In genomic region chr15:31871159-31871886, GRCh38 we compare ENCODE assay signal across 8 cellular contexts. TPM values are rescaled to one million over a fixed set of nuclear protein-coding genes. Genes with fewer than 3 reads are reported as not detected.
DNase-seq lines count a peak whose midpoint lies in the region; ATAC-seq and TF ChIP-seq lines count a peak whose summit lies in the region.

No MANE protein-coding gene starts in this region.

- H3K9me3 ChIP-seq in MM.1S (replicated peaks; ENCODE audit: insufficient read depth, low read length) (no peaks in the 10 kb centered on the region), mucosa of descending colon (no peaks in the 10 kb centered on the region)

- H4K20me1 ChIP-seq in MM.1S (ENCODE audit: insufficient read depth, low read length): no peaks in the 10 kb centered on the region; the same call in 1 of the 2 replicates

- TF ChIP-seq CTCF in MM.1S (IDR thresholded peaks at IDR 0.05; ENCODE audit: low read length): no peak
- TF ChIP-seq CTCF in mucosa of descending colon (IDR thresholded peaks at IDR 0.05): no peak

- no peaks in the 10 kb centered on the region for H3F3A ChIP-seq in MM.1S (ENCODE audit: insufficient read depth, low read length)

- no peaks in the 10 kb centered on the region for H3K79me2 ChIP-seq in MM.1S (ENCODE audit: low read length)

- H3K9ac ChIP-seq in MM.1S (ENCODE audit: low read length): peak overlapping the region; percentile 49; the same call in 1 of the 2 replicates

- intact Hi-C loops in mucosa of descending colon (cut with DNase I, micrococcal nuclease): no loop called here

- peaks cover 19% of the 10 kb centered on the region for H3K27me3 Mint-ChIP-seq in central memory CD8-positive, alpha-beta T cell

- H3K27me3 ChIP-seq in MM.1S (replicated peaks; ENCODE audit: insufficient read depth, low read length): no peaks in the 10 kb centered on the region; the same call in 1 of the 2 replicates

- no peaks in the 10 kb centered on the region for H3K36me3 ChIP-seq in MM.1S (replicated peaks; ENCODE audit: insufficient read depth, low read length)
- H3K36me3 ChIP-seq in mucosa of descending colon (ENCODE audit: low read depth): no peaks in the 10 kb centered on the region

- H3K9me2 ChIP-seq in MM.1S (replicated peaks; ENCODE audit: insufficient read depth, low read length): no peaks in the 10 kb centered on the region

- peaks cover 13% of the 10 kb centered on the region for H3K4me1 Mint-ChIP-seq in central memory CD8-positive, alpha-beta T cell

- in situ Hi-C loops in G401 (cut with HindIII; ENCODE audit: low sequenced_read_pairs): no loop called here

- peak overlapping the region; percentile 83 for H3K4me2 ChIP-seq in MM.1S (ENCODE audit: low read depth, low read length)

- H3K27ac Mint-ChIP-seq in central memory CD8-positive, alpha-beta T cell (ENCODE audit: low read depth): peak overlapping the region; percentile 96

- ATAC-seq in central memory CD8-positive, alpha-beta T cell (replicated peaks; ENCODE audit: extremely low read depth, poor library complexity, severe bottlenecking): no peak
- ATAC-seq in mucosa of descending colon: peak; percentile 47

- H3K27ac ChIP-seq in MM.1S (ENCODE audit: low read length): no peak overlapping the region

- 0 out of 2 replicates have a peak, but pooled peaks cover 3% of the 10 kb centered on the region for H3K4me1 ChIP-seq in MM.1S (ENCODE audit: low read length)
- H3K4me1 ChIP-seq in mucosa of descending colon (ENCODE audit: low read depth): peaks cover 3% of the 10 kb centered on the region

- peak overlapping the region; percentile 85 for H2AFZ ChIP-seq in MM.1S (ENCODE audit: low read length)

- peak overlapping the region; percentile 91 for H3K4me3 Mint-ChIP-seq in central memory CD8-positive, alpha-beta T cell

- H3K4me3 ChIP-seq in GM08714 (ENCODE audit: low read length) (peak overlapping the region; percentile 70; the same call in 1 of the 2 replicates), MM.1S (ENCODE audit: low read length) (peak overlapping the region; percentile 61), mucosa of descending colon (no peak overlapping the region)

- peaks cover 4% of the 10 kb centered on the region for H3K36me3 Mint-ChIP-seq in central memory CD8-positive, alpha-beta T cell (ENCODE audit: insufficient read depth)

- peaks cover 6% of the 10 kb centered on the region for H3K9me3 Mint-ChIP-seq in central memory CD8-positive, alpha-beta T cell

- DNase-seq in MM.1S (peak; percentile 7), mucosa of descending colon (peak in 1 of 3 donors; percentile 12), activated gamma-delta T cell (lab: John Stamatoyannopoulos, UW) (no peak), HCEC 1CT (no peak), G401 (ENCODE audit: low spot score) (no peak), SW480 (ENCODE audit: low spot score) (no peak)
- DNase-seq in central memory CD8-positive, alpha-beta T cell (ENCODE audit: low spot score in 2 of 2): no peak

RNA-seq across cellular contexts. Expression of gene OTUD7A, which starts 0.8 kb away (rescaled TPM):
- 1 to 10 TPM; 4.5 to 9.2 (median 5.3) TPM for total RNA-seq in mucosa of descending colon
- 9.0 TPM in 1 of 2 replicates, not detected in the other for total RNA-seq in G401 (2014; rRNA removed; shearing (Covaris generic))
